In genomic region chr13:114127473-114128347, GRCh38 we compare ENCODE assay signal across 1 cellular context.
TF ChIP-seq lines count a peak whose summit lies in the region.

No MANE protein-coding gene starts in this region.

TF ChIP-seq in IMR-90, 13 proteins besides CTCF, POLR2A, EP300 and RAD21 (continued from another document):
- TF ChIP-seq MAZ (IDR thresholded peaks at IDR 0.05; ENCODE audit: borderline replicate concordance, low read depth, low read length) (no peak), ELK1 (IDR thresholded peaks at IDR 0.05; ENCODE audit: borderline replicate concordance, low read depth, low read length) (no peak), CEBPB (IDR thresholded peaks at IDR 0.05; ENCODE audit: low read depth, low read length) (no peak), MXI1 (IDR thresholded peaks at IDR 0.05; ENCODE audit: borderline replicate concordance, low read depth, low read length) (no peak), MAFK (IDR thresholded peaks at IDR 0.05; ENCODE audit: low read depth, low read length) (no peak)
